ENCODE assay signal across 1 cellular context in the genomic region with DNA sequence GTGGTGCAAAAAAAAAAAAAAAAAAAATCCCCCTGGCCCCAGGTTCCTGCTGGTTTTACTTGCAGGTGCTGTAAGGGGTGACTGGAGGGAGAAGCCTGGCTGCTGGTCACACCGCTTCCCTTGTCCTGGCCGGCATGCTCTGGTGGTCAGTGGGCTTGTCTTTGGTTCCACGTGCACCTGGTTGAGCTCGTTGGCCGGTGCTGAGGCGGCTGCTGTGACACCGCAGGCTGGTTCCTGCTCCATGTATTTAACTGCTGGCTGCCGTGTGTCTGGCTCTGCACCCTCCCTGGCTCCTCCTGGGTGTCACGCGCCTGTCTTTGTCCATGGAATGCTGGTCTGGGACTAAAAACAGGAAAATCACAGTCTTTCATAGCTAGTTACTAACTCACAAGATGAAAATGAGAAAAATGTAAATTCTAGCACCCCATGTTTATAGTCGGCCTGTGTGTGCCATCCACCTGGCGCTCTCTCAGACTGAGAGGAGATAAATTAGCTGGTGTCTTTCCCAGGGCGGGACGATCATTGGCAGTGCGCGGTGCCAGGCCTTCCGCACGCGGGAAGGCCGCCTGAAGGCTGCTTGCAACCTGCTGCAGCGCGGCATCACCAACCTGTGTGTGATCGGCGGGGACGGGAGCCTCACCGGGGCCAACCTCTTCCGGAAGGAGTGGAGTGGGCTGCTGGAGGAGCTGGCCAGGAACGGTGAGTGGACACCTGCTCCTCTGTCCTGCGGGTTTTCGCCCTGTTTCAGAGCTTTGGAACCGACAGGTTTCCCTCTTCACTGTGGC.
TF ChIP-seq lines count a peak whose summit lies in the region.

No MANE protein-coding gene starts in this region.

TF ChIP-seq in endothelial cell of umbilical vein, 7 proteins besides CTCF, POLR2A, EP300 and RAD21:
- TF ChIP-seq EZH2 (IDR thresholded peaks at IDR 0.05; ENCODE audit: borderline replicate concordance, low read depth, low read length, severe bottlenecking) (no peak), JUN (IDR thresholded peaks at IDR 0.05; ENCODE audit: borderline replicate concordance, insufficient read depth, insufficient read length, low read depth) (no peak), FOS (IDR thresholded peaks at IDR 0.05; ENCODE audit: borderline replicate concordance, insufficient read depth, low read length) (no peak), MYC (IDR thresholded peaks at IDR 0.05; ENCODE audit: low read depth, low read length) (no peak), POLR2AphosphoS5 (IDR thresholded peaks at IDR 0.05; ENCODE audit: insufficient read depth, low read depth, low read length) (no peak), GATA2 (IDR thresholded peaks at IDR 0.05; ENCODE audit: insufficient read depth, insufficient read length, low read depth, low read length) (no peak)
- TF ChIP-seq, protein P1, sequence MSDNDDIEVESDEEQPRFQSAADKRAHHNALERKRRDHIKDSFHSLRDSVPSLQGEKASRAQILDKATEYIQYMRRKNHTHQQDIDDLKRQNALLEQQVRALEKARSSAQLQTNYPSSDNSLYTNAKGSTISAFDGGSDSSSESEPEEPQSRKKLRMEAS (IDR thresholded peaks at IDR 0.05; ENCODE audit: insufficient read depth, insufficient read length) = no peak
